Comparison of ENCODE assay signal across 7 cellular contexts in genomic region chrX:123959281-123960063, GRCh38. TPM values are rescaled to one million over a fixed set of nuclear protein-coding genes. Genes with fewer than 3 reads are reported as not detected.
DNase-seq lines count a peak whose midpoint lies in the region; TF ChIP-seq lines count a peak whose summit lies in the region.

No MANE protein-coding gene starts in this region.

- no peak for TF ChIP-seq POLR2A in esophagus squamous epithelium (IDR thresholded peaks at IDR 0.05)

- DNase-seq in LHCN-M2 (ENCODE audit: low read depth) (peak; percentile 38), esophagus squamous epithelium (lab: John Stamatoyannopoulos, UW) (no peak), myocyte (ENCODE audit: low read depth) (peak; percentile 43), type B pancreatic cell (ENCODE audit: extremely low spot score, unreplicated experiment) (no peak), GM10266 (ENCODE audit: extremely low spot score) (no peak)
- DNase-seq in activated CD4-positive, alpha-beta T cell treated with anti-CD3 and anti-CD28 coated beads, Interleukin-2, amount 50 U/mL, for 48 hours, result peak; percentile 8 to 28

- H3K27me3 Mint-ChIP-seq in type B pancreatic cell, result peaks cover 3% of the 10 kb centered on the region

- H3K4me3 Mint-ChIP-seq in type B pancreatic cell, result peak overlapping the region; percentile 93

- H3K4me3 ChIP-seq in GM12875 (ENCODE audit: low read depth, low read length) (peak overlapping the region; percentile 79), esophagus squamous epithelium (peak overlapping the region; percentile 44 to 81 (median 78))

- no peaks in the 10 kb centered on the region for H3K36me3 ChIP-seq in esophagus squamous epithelium

- H3K27ac Mint-ChIP-seq in type B pancreatic cell, result peak overlapping the region; percentile 99

- no peaks in the 10 kb centered on the region for H3K27me3 ChIP-seq in esophagus squamous epithelium

- peaks cover 5% of the 10 kb centered on the region for H3K36me3 Mint-ChIP-seq in type B pancreatic cell

- H3K9me3 Mint-ChIP-seq in type B pancreatic cell, result no peaks in the 10 kb centered on the region

- peaks cover 0 to 20% (median 0%) of the 10 kb centered on the region in 3 donors for H3K4me1 ChIP-seq in esophagus squamous epithelium

- WGBS in esophagus squamous epithelium, 2 donors, result 14 to 29% methylated on average over 4 to 32 of the region's 35 CpGs

- no peak for TF ChIP-seq CTCF in GM12875 (IDR thresholded peaks at IDR 0.05; ENCODE audit: borderline replicate concordance, insufficient read depth, low read depth, low read length)
- TF ChIP-seq CTCF in esophagus squamous epithelium (IDR thresholded peaks at IDR 0.05), result no peak
- TF ChIP-seq CTCF in type B pancreatic cell (conservative IDR thresholded peaks at IDR 0.05), result no peak
- no peak for TF ChIP-seq CTCF in GM10266 (IDR thresholded peaks at IDR 0.05; ENCODE audit: control insufficient read depth, insufficient read depth, low read depth, missing control alignments)

- H3K9me3 ChIP-seq in esophagus squamous epithelium, result no peaks in the 10 kb centered on the region

- intact Hi-C loops in esophagus squamous epithelium (cut with DNase I), result no loop called here

- H3K4me1 Mint-ChIP-seq in type B pancreatic cell (ENCODE audit: unreplicated experiment), result peaks cover 4% of the 10 kb centered on the region

- H3K27ac ChIP-seq in esophagus squamous epithelium, result peak overlapping the region; percentile 92 to 99 (median 94)

RNA-seq across cellular contexts. Expression of gene STAG2, which starts 2.0 kb away (rescaled TPM):
- total RNA-seq in LHCN-M2 (2014; rRNA removed) (45.8 and 90.4 TPM in 2 replicates), esophagus squamous epithelium (10 to 100 TPM; 22.6 to 78.0 (median 50.7) TPM), myocyte (48.5 and 125 TPM in 2 replicates), type B pancreatic cell (ENCODE audit: low replicate concordance) (62.5 and 89.5 TPM in 2 replicates)
- 10.9 TPM for polyA plus RNA-seq in LHCN-M2 (2012)
- polyA plus RNA-seq in myocyte (2012), result 13.2 TPM

Comparison
In these comparisons a context has a peak if more than half of its experiments do, and no peak if none do; other contexts are left out.
1. DNase-seq: peak in LHCN-M2 (single experiment), activated CD4-positive, alpha-beta T cell treated with anti-CD3 and anti-CD28 coated beads, Interleukin-2, amount 50 U/mL, for 48 hours (2 of 2) and myocyte (single experiment); none in esophagus squamous epithelium (single experiment), type B pancreatic cell (single experiment) and GM10266 (single experiment).